ENCODE assay signal across 22 cellular contexts in genomic region chr2:46375566-46376125, GRCh38.
"Had no signal": no experiment of that assay in that cellular context is flagged by ENCODE, and none has a peak within 500 bp of the region (broad histone marks: within the 10 kb centered on the region; RNA-seq: fewer than 3 reads in every experiment).

No MANE protein-coding gene starts in this region.

- H3K9me3 Mint-ChIP-seq: activated CD4-positive, alpha-beta T cell treated with anti-CD3 and anti-CD28 coated beads, Interleukin-2, amount 10 ng/mL, durations not matched to agents 24 days and 14 days had no signal

- DNase-seq: activated B cell treated with CpG ODN at 0.5 μM for 24 hours; activated CD4-positive, alpha-beta T cell treated with anti-CD3 and anti-CD28 coated beads for 1 hour; activated CD4-positive, alpha-beta T cell treated with anti-CD3 and anti-CD28 coated beads, Interleukin-2, amount 10 ng/mL, durations not matched to agents 24 days and 14 days; activated CD4-positive, alpha-beta T cell treated with anti-CD3 and anti-CD28 coated beads, Interleukin-2, amount 50 U/mL, for 48 hours; activated naive CD4-positive, alpha-beta T cell treated with anti-CD3 and anti-CD28 coated beads, Interleukin-2, amount 50 U/mL, for 16 hours; activated naive CD8-positive, alpha-beta T cell treated with anti-CD3 and anti-CD28 coated beads, Interleukin-2, amount 10 ng/mL, durations not matched to agents 7 days and 5 days; activated T-cell treated with anti-CD3 and anti-CD28 coated beads, Interleukin-2, amount 50 U/mL, for 1 hour; caudate nucleus; Kasumi-1; KBM-7; NCI-H1105 treated with DMSO at 0.1 percent for 48 hours; NCI-H1436 treated with DMSO at 0.1 percent for 48 hours; NCI-H187; NCI-H2081; NCI-H510A treated with DMSO at 0.1 percent for 48 hours; NCI-H69; PC-3; SHP77 treated with DMSO at 0.1 percent for 48 hours; T-helper 17 cell; T1000 had no signal

- H3K4me3 ChIP-seq: adrenal gland, breast epithelium had no signal

- H3K27ac ChIP-seq: adrenal gland, breast epithelium had no signal

- H3K4me1 ChIP-seq: adrenal gland, breast epithelium had no signal

- H3K27me3 ChIP-seq: adrenal gland, breast epithelium had no signal

- H3K4me1 Mint-ChIP-seq: activated B cell treated with CpG ODN at 0.5 μM for 24 hours; activated CD4-positive, alpha-beta T cell treated with anti-CD3 and anti-CD28 coated beads, Interleukin-2, amount 10 ng/mL, durations not matched to agents 24 days and 14 days; activated naive CD8-positive, alpha-beta T cell treated with anti-CD3 and anti-CD28 coated beads, Interleukin-2, amount 10 ng/mL, durations not matched to agents 7 days and 5 days had no signal

- H3K4me3 Mint-ChIP-seq: activated B cell treated with CpG ODN at 0.5 μM for 24 hours; activated CD4-positive, alpha-beta T cell treated with anti-CD3 and anti-CD28 coated beads, Interleukin-2, amount 10 ng/mL, durations not matched to agents 24 days and 14 days; activated naive CD8-positive, alpha-beta T cell treated with anti-CD3 and anti-CD28 coated beads, Interleukin-2, amount 10 ng/mL, durations not matched to agents 7 days and 5 days; T-helper 17 cell had no signal

- H3K9me3 ChIP-seq: adrenal gland, breast epithelium had no signal

- H3K27ac Mint-ChIP-seq: activated B cell treated with CpG ODN at 0.5 μM for 24 hours; activated CD4-positive, alpha-beta T cell treated with anti-CD3 and anti-CD28 coated beads, Interleukin-2, amount 10 ng/mL, durations not matched to agents 24 days and 14 days; activated naive CD8-positive, alpha-beta T cell treated with anti-CD3 and anti-CD28 coated beads, Interleukin-2, amount 10 ng/mL, durations not matched to agents 7 days and 5 days; T-helper 17 cell had no signal

- H3K27me3 Mint-ChIP-seq: T-helper 17 cell had no signal

- H3K36me3 ChIP-seq: breast epithelium had no signal

- ATAC-seq: PC-3, T-helper 17 cell had no signal
